1 cellular context compared by ENCODE assay signal in genomic region chr3:158097571-158098553, GRCh38.
A peak's percentile ranks its signal among the peaks of the same experiment; 100 is the strongest.
TF ChIP-seq lines count a peak whose summit lies in the region.

No MANE protein-coding gene starts in this region.

TF ChIP-seq in GM23338, 12 proteins besides CTCF, POLR2A, EP300 and RAD21 (continued from another document):
- no peak for TF ChIP-seq ZNF462 (CRISPR knock-in tag; IDR thresholded peaks at IDR 0.05)
- peak; percentile 74 for TF ChIP-seq EZH2 (IDR thresholded peaks at IDR 0.05; ENCODE audit: low read depth, unreplicated experiment)
- no peak for TF ChIP-seq JUNB (IDR thresholded peaks at IDR 0.05; ENCODE audit: unreplicated experiment)
- no peak for TF ChIP-seq ZNF114 (CRISPR knock-in tag; IDR thresholded peaks at IDR 0.05)
- no peak for TF ChIP-seq ZNF331 (CRISPR knock-in tag; IDR thresholded peaks at IDR 0.05; ENCODE audit: low read depth)
